Comparison of ENCODE assay signal across 22 cellular contexts in the genomic region with DNA sequence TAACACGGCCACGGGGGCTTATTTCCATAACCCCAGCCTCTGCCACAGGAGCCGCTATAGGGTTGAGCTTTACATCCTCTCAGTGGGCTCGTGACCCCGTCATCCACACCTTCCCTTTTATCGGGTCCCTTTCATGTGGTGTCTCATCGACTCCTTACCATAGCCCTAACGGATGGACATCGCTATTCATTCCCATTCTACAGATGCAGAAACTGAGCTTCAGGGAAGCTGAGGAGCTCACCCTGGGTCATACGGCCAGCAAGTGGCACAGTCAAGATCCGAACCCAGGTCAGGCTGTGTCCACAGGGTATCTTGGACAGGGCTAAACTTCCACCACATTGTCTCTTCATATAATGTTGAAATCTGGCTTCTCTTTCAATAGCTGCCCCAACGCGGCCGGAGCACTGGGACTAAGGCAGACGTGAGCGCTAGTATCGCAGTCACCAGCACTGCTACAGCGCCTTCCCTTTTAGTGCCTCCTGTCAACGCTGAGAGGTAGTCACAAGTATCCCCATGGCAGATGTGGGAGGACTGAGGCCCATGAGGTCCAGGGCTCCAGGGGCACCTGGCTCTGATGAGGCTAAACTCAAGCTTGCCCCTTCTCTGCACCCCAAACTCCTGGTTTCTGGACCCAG. TPM values are rescaled to one million over a fixed set of nuclear protein-coding genes. Genes with fewer than 3 reads are reported as not detected.
DNase-seq lines count a peak whose midpoint lies in the region; ATAC-seq, FAIRE-seq and TF ChIP-seq lines count a peak whose summit lies in the region.
"Had no signal": no experiment of that assay in that cellular context is flagged by ENCODE, and none has a peak within 500 bp of the region (broad histone marks: within the 10 kb centered on the region; RNA-seq: fewer than 3 reads in every experiment).

No MANE protein-coding gene starts in this region.

- no peak overlapping the region for H3K4me3 ChIP-seq in liver (ENCODE audit: low read depth in 1 of 3, low read length in 3 of 3)
- H3K4me3 ChIP-seq: Peyer's patch had no signal

- 86% methylated on average over 19 of the region's 19 CpGs for WGBS in liver

- H3K36me3 ChIP-seq in liver (ENCODE audit: control insufficient read depth in 4 of 4, insufficient read depth in 3 of 4, low read depth in 1 of 4, low read length in 3 of 4) = no peaks in the 10 kb centered on the region
- H3K36me3 ChIP-seq: Peyer's patch had no signal

- H3K4me1 Mint-ChIP-seq in T-helper 1 cell treated with Interleukin-12 subunit alpha and Interleukin-12 subunit beta and Interleukin-4 antibody, amounts not matched to agents 30 μg/mL and 1 μg/mL, for 36 hours (ENCODE audit: low read depth) = peaks cover 44% of the 10 kb centered on the region
- peaks cover 85% of the 10 kb centered on the region for H3K4me1 Mint-ChIP-seq in CD14-positive monocyte
- peaks cover 70% of the 10 kb centered on the region for H3K4me1 Mint-ChIP-seq in activated CD8-positive, alpha-beta T cell treated with anti-CD3 and anti-CD28 coated beads, Interleukin-2, amount 10 ng/mL, durations not matched to agents 7 days and 5 days (ENCODE audit: low read depth)

- TF ChIP-seq CTCF in CD14-positive monocyte (IDR thresholded peaks at IDR 0.05) = no peak
- TF ChIP-seq CTCF in liver (IDR thresholded peaks at IDR 0.05; ENCODE audit: low read depth, low read length, missing input control) = no peak

- H3K9me3 Mint-ChIP-seq in T-helper 1 cell treated with Interleukin-12 subunit alpha and Interleukin-12 subunit beta and Interleukin-4 antibody, amounts not matched to agents 30 μg/mL and 1 μg/mL, for 36 hours = peaks cover 9% of the 10 kb centered on the region
- peaks cover 5 to 10% (median 7%) of the 10 kb centered on the region in 7 donors for H3K9me3 Mint-ChIP-seq in CD14-positive monocyte
- no peaks in the 10 kb centered on the region for H3K9me3 Mint-ChIP-seq in activated CD8-positive, alpha-beta T cell treated with anti-CD3 and anti-CD28 coated beads, Interleukin-2, amount 10 ng/mL, durations not matched to agents 7 days and 5 days (ENCODE audit: insufficient read depth)
- H3K9me3 Mint-ChIP-seq: effector memory CD8-positive, alpha-beta T cell had no signal

- no peak for TF ChIP-seq RAD21 in liver (IDR thresholded peaks at IDR 0.05)

- POLR2A ChIA-PET in activated CD8-positive, alpha-beta T cell treated with anti-CD3 and anti-CD28 coated beads, Interleukin-2, amount 10 ng/mL, durations not matched to agents 7 days and 5 days (lab: Charles Lee) = interaction anchor here (0.9 to 2.0 kb wide), 3 partner anchors 20 to 53 kb away, joined by 4 to 10 read pairs (median 6); no protein-coding TSS in a partner anchor

- peaks cover 0 to 6% (median 4%) of the 10 kb centered on the region in 4 donors for H3K9me3 ChIP-seq in liver (ENCODE audit: control insufficient read depth in 4 of 4, low read length in 3 of 4)
- H3K9me3 ChIP-seq: Caco-2 had no signal

- H3K27me3 ChIP-seq in liver (ENCODE audit: control insufficient read depth in 4 of 4, insufficient read depth in 4 of 4, low read length in 3 of 4) = no peaks in the 10 kb centered on the region
- H3K27me3 ChIP-seq: Peyer's patch had no signal

- no peak overlapping the region for H3K9ac ChIP-seq in liver (ENCODE audit: low read depth in 1 of 2, low read length in 2 of 2)

- intact Hi-C loops in CD14-positive monocyte (cut with micrococcal nuclease) = loop anchor here in 1 of 2 donors (10.0 kb wide), 1 partner anchor 50 kb away; the partner anchor contains the start of gene SOCS1

- peak overlapping the region; percentile 2 to 55 for H3K27ac ChIP-seq in liver (ENCODE audit: low read depth in 1 of 2, low read length in 2 of 2)
- H3K27ac ChIP-seq: VCaP had no signal

- ATAC-seq in activated CD8-positive, alpha-beta T cell treated with anti-CD3 and anti-CD28 coated beads, Interleukin-2, amount 10 ng/mL, durations not matched to agents 7 days and 5 days = no peak
- ATAC-seq: effector memory CD8-positive, alpha-beta T cell had no signal

- H3K4me3 Mint-ChIP-seq in T-helper 1 cell treated with Interleukin-12 subunit alpha and Interleukin-12 subunit beta and Interleukin-4 antibody, amounts not matched to agents 30 μg/mL and 1 μg/mL, for 36 hours = no peak overlapping the region
- no peak overlapping the region for H3K4me3 Mint-ChIP-seq in CD14-positive monocyte
- H3K4me3 Mint-ChIP-seq in activated CD8-positive, alpha-beta T cell treated with anti-CD3 and anti-CD28 coated beads, Interleukin-2, amount 10 ng/mL, durations not matched to agents 7 days and 5 days = no peak overlapping the region
- H3K4me3 Mint-ChIP-seq: activated CD4-positive, alpha-beta memory T cell treated with anti-CD3 and anti-CD28 coated beads, Interleukin-2, amount 10 ng/mL, durations not matched to agents 7 days and 5 days; brain; effector memory CD8-positive, alpha-beta T cell; T-helper 17 cell had no signal

- no peak for DNase-seq in T-helper 1 cell
- no peak for DNase-seq in CD14-positive monocyte (ENCODE audit: low spot score)
- DNase-seq in activated CD8-positive, alpha-beta T cell treated with anti-CD3 and anti-CD28 coated beads, Interleukin-2, amount 10 ng/mL, durations not matched to agents 7 days and 5 days = no peak
- DNase-seq in NCI-H82 treated with DMSO at 0.1 percent for 48 hours (lab: John Stamatoyannopoulos, UW; ENCODE audit: unreplicated experiment) = no peak
- DNase-seq in GM19239 (ENCODE audit: insufficient read length, low spot score) = no peak
- DNase-seq in SIG-M5 treated with dmso at 0.1 percent for 504 hours (lab: John Stamatoyannopoulos, UW; ENCODE audit: unreplicated experiment) = no peak
- DNase-seq: activated CD4-positive, alpha-beta memory T cell treated with anti-CD3 and anti-CD28 coated beads, Interleukin-2, amount 10 ng/mL, durations not matched to agents 7 days and 5 days; Caco-2; effector memory CD8-positive, alpha-beta T cell; foreskin melanocyte; mammary epithelial cell; NCI-H1417 treated with DMSO at 0.1 percent for 48 hours; NK-92 treated with Interleukin-12 subunit alpha and Interleukin-12 subunit beta, amount 100 ng/mL, for 24 hours; Peyer's patch; stimulated activated CD4-positive, alpha-beta T cell treated with anti-CD3 and anti-CD28 coated beads, Interleukin-2, amount 100 ng/mL, for 48 hours; T-helper 17 cell; trophoblast cell had no signal

- no peak for FAIRE-seq in GM19239 (lab: Jason Lieb, UNC)

- H3K27ac Mint-ChIP-seq in T-helper 1 cell treated with Interleukin-12 subunit alpha and Interleukin-12 subunit beta and Interleukin-4 antibody, amounts not matched to agents 30 μg/mL and 1 μg/mL, for 36 hours = peak overlapping the region; percentile 29
- peak overlapping the region in 4 of 7 donors; percentile 45 to 74 (median 57) for H3K27ac Mint-ChIP-seq in CD14-positive monocyte
- H3K27ac Mint-ChIP-seq in activated CD8-positive, alpha-beta T cell treated with anti-CD3 and anti-CD28 coated beads, Interleukin-2, amount 10 ng/mL, durations not matched to agents 7 days and 5 days = peak overlapping the region; percentile 54
- H3K27ac Mint-ChIP-seq: T-helper 17 cell had no signal

- peaks cover 9% of the 10 kb centered on the region for H3K36me3 Mint-ChIP-seq in T-helper 1 cell treated with Interleukin-12 subunit alpha and Interleukin-12 subunit beta and Interleukin-4 antibody, amounts not matched to agents 30 μg/mL and 1 μg/mL, for 36 hours (ENCODE audit: low read depth)
- peaks cover 4 to 7% of the 10 kb centered on the region in 2 donors for H3K36me3 Mint-ChIP-seq in CD14-positive monocyte
- H3K36me3 Mint-ChIP-seq in activated CD8-positive, alpha-beta T cell treated with anti-CD3 and anti-CD28 coated beads, Interleukin-2, amount 10 ng/mL, durations not matched to agents 7 days and 5 days (ENCODE audit: low read depth) = peaks cover 12% of the 10 kb centered on the region
- H3K36me3 Mint-ChIP-seq: brain had no signal

- H3K4me1 ChIP-seq in liver (ENCODE audit: control insufficient read depth in 4 of 4, insufficient read depth in 4 of 4, low read length in 3 of 4) = peaks cover 0 to 17% (median 14%) of the 10 kb centered on the region in 4 donors
- H3K4me1 ChIP-seq: Caco-2 had no signal

- no peaks in the 10 kb centered on the region for H3K27me3 Mint-ChIP-seq in T-helper 1 cell treated with Interleukin-12 subunit alpha and Interleukin-12 subunit beta and Interleukin-4 antibody, amounts not matched to agents 30 μg/mL and 1 μg/mL, for 36 hours (ENCODE audit: low read depth)
- peaks cover 0 to 4% (median 3%) of the 10 kb centered on the region in 3 donors for H3K27me3 Mint-ChIP-seq in CD14-positive monocyte (ENCODE audit: low read depth in 3 of 3)
- H3K27me3 Mint-ChIP-seq in activated CD8-positive, alpha-beta T cell treated with anti-CD3 and anti-CD28 coated beads, Interleukin-2, amount 10 ng/mL, durations not matched to agents 7 days and 5 days (ENCODE audit: low read depth) = no peaks in the 10 kb centered on the region
- H3K27me3 Mint-ChIP-seq: activated CD4-positive, alpha-beta memory T cell treated with anti-CD3 and anti-CD28 coated beads, Interleukin-2, amount 10 ng/mL, durations not matched to agents 7 days and 5 days had no signal

- CTCF ChIA-PET in activated CD8-positive, alpha-beta T cell treated with anti-CD3 and anti-CD28 coated beads, Interleukin-2, amount 10 ng/mL, durations not matched to agents 7 days and 5 days (lab: Charles Lee) = interaction anchor here (1.1 to 3.2 kb wide), 5 partner anchors 10 to 223 kb away, joined by 4 to 28 read pairs (median 6); no protein-coding TSS in a partner anchor

TF ChIP-seq in liver, 16 proteins besides CTCF, POLR2A, EP300 and RAD21 (continues in another document):
- TF ChIP-seq YY1 (IDR thresholded peaks at IDR 0.05) = no peak
- no peak for TF ChIP-seq MAX (IDR thresholded peaks at IDR 0.05)
- no peak for TF ChIP-seq NR2F2 (IDR thresholded peaks at IDR 0.05)
- TF ChIP-seq SP1 (IDR thresholded peaks at IDR 0.05) = no peak
- no peak for TF ChIP-seq HNF4A (conservative IDR thresholded peaks at IDR 0.05)
- TF ChIP-seq HNF4G (IDR thresholded peaks at IDR 0.05) = no peak
- TF ChIP-seq, protein P1, sequence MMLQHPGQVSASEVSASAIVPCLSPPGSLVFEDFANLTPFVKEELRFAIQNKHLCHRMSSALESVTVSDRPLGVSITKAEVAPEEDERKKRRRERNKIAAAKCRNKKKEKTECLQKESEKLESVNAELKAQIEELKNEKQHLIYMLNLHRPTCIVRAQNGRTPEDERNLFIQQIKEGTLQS (IDR thresholded peaks at IDR 0.05) = no peak
- TF ChIP-seq TAF1 (conservative IDR thresholded peaks at IDR 0.05) = no peak
- TF ChIP-seq FOXA1 (IDR thresholded peaks at IDR 0.05) = no peak
- TF ChIP-seq JUND (IDR thresholded peaks at IDR 0.05) = no peak
- TF ChIP-seq GABPA (IDR thresholded peaks at IDR 0.05 in 1 of 2, conservative IDR thresholded peaks at IDR 0.05 in 1 of 2) = no peak
- TF ChIP-seq EGR1 (IDR thresholded peaks at IDR 0.05; ENCODE audit: low read depth in 2 of 2) = no peak

RNA-seq across cellular contexts. Expression of gene SOCS1, which starts 50.8 kb away (rescaled TPM):
- under 1 TPM; 0.13 to 0.35 TPM for polyA plus RNA-seq in CD14-positive monocyte
- 100 to 1,000 TPM; 170 to 174 TPM for total RNA-seq in activated CD8-positive, alpha-beta T cell treated with anti-CD3 and anti-CD28 coated beads, Interleukin-2, amount 10 ng/mL, durations not matched to agents 7 days and 5 days
- 10 to 100 TPM in 1 of 2 donors, 1 to 10 TPM in 1; 1.8 to 10.9 TPM for total RNA-seq in liver
- polyA plus RNA-seq in liver = 1 to 10 TPM; 2.2 to 2.5 TPM
- total RNA-seq: A172 had no signal

Comparison
In these comparisons a context has a peak if more than half of its experiments do, and no peak if none do; other contexts are left out.
1. RNA of gene SOCS1, which starts 50.8 kb away (total RNA-seq): 170 to 174 TPM in activated CD8-positive, alpha-beta T cell treated with anti-CD3 and anti-CD28 coated beads, Interleukin-2, amount 10 ng/mL, durations not matched to agents 7 days and 5 days; 1.8 to 10.9 TPM in liver; every median in the first group is over 10 times any median in the second.
2. Peak in every context shown above with its lines, with median percentiles within 50 percentile points of each other: H3K27ac Mint-ChIP-seq.